In genomic region chr11:6563121-6563619, GRCh38 we compare ENCODE assay signal across 19 cellular contexts.
"Had no signal": no experiment of that assay in that cellular context is flagged by ENCODE, and none has a peak within 500 bp of the region (broad histone marks: within the 10 kb centered on the region; RNA-seq: fewer than 3 reads in every experiment).

No MANE protein-coding gene starts in this region.

- FAIRE-seq: astrocyte, endothelial cell of umbilical vein, keratinocyte, pancreas had no signal

- H3K36me3 ChIP-seq: pancreas, thoracic aorta, upper lobe of left lung had no signal

- H3K27me3 ChIP-seq: adrenal gland, hepatocyte, left lung, pancreas, upper lobe of left lung had no signal

- DNase-seq: activated CD4-positive, alpha-beta T cell treated with anti-CD3 and anti-CD28 coated beads for 1 hour; activated CD4-positive, alpha-beta T cell treated with anti-CD3 and anti-CD28 coated beads, Interleukin-2, amount 50 U/mL, for 48 hours; activated gamma-delta T cell treated with Interleukin-2 at 50 U/mL for 16 hours; activated T-cell treated with anti-CD3 and anti-CD28 coated beads for 4 hours; adrenal gland; effector CD8-positive, alpha-beta T cell; left lung; mucosa of descending colon; naive B cell; stimulated activated CD4-positive, alpha-beta T cell treated with anti-CD3 and anti-CD28 coated beads, Interleukin-4, amount 100 ng/mL, for 24 hours; T-helper 2 cell; upper lobe of left lung had no signal

- H3K4me3 ChIP-seq: adrenal gland, hepatocyte, left lung, mucosa of descending colon, pancreas, smooth muscle cell, thoracic aorta, upper lobe of left lung had no signal
